1 cellular context compared by ENCODE assay signal in genomic region chr17:76710863-76711611, GRCh38.
TF ChIP-seq lines count a peak whose summit lies in the region.

Gene MXRA7 (minus strand): TSS chr17:76710965. CDS start chr17:76710946, 19 bp downstream.

TF ChIP-seq in SK-N-SH, 30 proteins besides CTCF, POLR2A, EP300 and RAD21 (continued from another document):
- TF ChIP-seq CHD2 (IDR thresholded peaks at IDR 0.05; ENCODE audit: low read length, partially characterized antibody) = peak; percentile 37
- TF ChIP-seq POLR2AphosphoS5 (IDR thresholded peaks at IDR 0.05; ENCODE audit: low read depth, low read length) = 0 out of 2 replicates have a peak, but pooled peaks have one; percentile 13
- TF ChIP-seq TEAD4 (IDR thresholded peaks at IDR 0.05; ENCODE audit: borderline replicate concordance, insufficient read depth) = no peak
- TF ChIP-seq TAF1 (IDR thresholded peaks at IDR 0.05; ENCODE audit: borderline replicate concordance, low read depth, low read length) = no peak
- TF ChIP-seq USF1 (IDR thresholded peaks at IDR 0.05; ENCODE audit: borderline replicate concordance, low read depth) = no peak
- no peak for TF ChIP-seq RXRA (IDR thresholded peaks at IDR 0.05; ENCODE audit: borderline replicate concordance, low read depth)
- TF ChIP-seq YY1 (IDR thresholded peaks at IDR 0.05; ENCODE audit: low read depth) = peak; percentile 50; the same call in 1 of the 2 replicates
- TF ChIP-seq FOSL2 (IDR thresholded peaks at IDR 0.05; ENCODE audit: borderline replicate concordance, low read depth) = peak; percentile 57; the same call in 1 of the 2 replicates
- no peak for TF ChIP-seq TCF12 (IDR thresholded peaks at IDR 0.05)
- TF ChIP-seq FOXJ3 (CRISPR knock-in tag; IDR thresholded peaks at IDR 0.05) = no peak
- TF ChIP-seq NRF1 (IDR thresholded peaks at IDR 0.05; ENCODE audit: low read depth, low read length) = no peak
- no peak for TF ChIP-seq ZBTB33 (IDR thresholded peaks at IDR 0.05; ENCODE audit: borderline replicate concordance, low read depth)
- TF ChIP-seq GATA2 (CRISPR knock-in tag; IDR thresholded peaks at IDR 0.05) = no peak
- TF ChIP-seq PBX3 (IDR thresholded peaks at IDR 0.05) = no peak
- no peak for TF ChIP-seq SIN3A (IDR thresholded peaks at IDR 0.05; ENCODE audit: borderline replicate concordance, low read depth, low read length)
